ENCODE assay signal across 8 cellular contexts in the genomic region with DNA sequence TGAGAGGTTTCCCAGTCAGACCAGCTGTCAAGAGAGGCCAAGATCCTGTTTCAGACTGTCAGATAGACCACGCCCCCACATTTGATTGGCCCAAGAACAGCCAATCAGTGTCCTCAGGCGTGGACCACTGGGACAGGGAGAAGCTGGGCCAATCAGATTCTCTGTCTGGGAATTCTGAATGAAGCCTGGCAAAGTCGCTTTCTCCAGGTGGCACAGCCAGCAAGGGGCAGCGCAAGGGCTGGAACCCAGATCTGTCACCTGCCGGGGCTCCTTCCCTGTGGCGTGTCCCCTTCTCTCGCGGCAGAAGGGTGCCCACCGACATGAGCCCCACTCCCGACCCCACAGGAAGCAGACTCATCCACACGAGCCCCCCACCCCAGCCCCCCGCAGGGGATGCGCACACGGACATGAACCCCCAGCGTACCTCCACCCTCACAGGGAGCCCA. TPM values are rescaled to one million over a fixed set of nuclear protein-coding genes. Genes with fewer than 3 reads are reported as not detected.
DNase-seq lines count a peak whose midpoint lies in the region; ATAC-seq and TF ChIP-seq lines count a peak whose summit lies in the region.

No MANE protein-coding gene starts in this region.

- WGBS in thyroid gland, 2 donors, result 74 to 80% methylated on average over 8 to 11 of the region's 15 CpGs

- H3K36me3 ChIP-seq in thyroid gland, result no peaks in the 10 kb centered on the region

- H3K9me3 ChIP-seq in thyroid gland, result no peaks in the 10 kb centered on the region

- H3K4me1 ChIP-seq in thyroid gland, result peaks cover under 1 to 2% of the 10 kb centered on the region in 2 donors

- intact Hi-C loops in thyroid gland (cut with DNase I), result no loop called here

- TF ChIP-seq POLR2A in thyroid gland (IDR thresholded peaks at IDR 0.05), result no peak

- no peak overlapping the region for H3K27ac ChIP-seq in thyroid gland

- no peak for TF ChIP-seq CTCF in thyroid gland (IDR thresholded peaks at IDR 0.05)

- DNase-seq in DMS153 treated with DMSO at 0.1 percent for 48 hours (lab: John Stamatoyannopoulos, UW; ENCODE audit: unreplicated experiment), result peak; percentile 89
- DNase-seq in NAMALWA (ENCODE audit: low spot score), result peak; percentile 60
- DNase-seq in SW480 (ENCODE audit: low spot score), result peak; percentile 65
- peak; percentile 84 for DNase-seq in left kidney (ENCODE audit: low read depth, low spot score)
- DNase-seq in thyroid gland, result no peak
- no peak for DNase-seq in mucosa of gallbladder (ENCODE audit: low spot score)

- H3K27me3 ChIP-seq in thyroid gland, result no peaks in the 10 kb centered on the region

- no peak overlapping the region for H3K4me3 ChIP-seq in thyroid gland (replicated peaks in 1 of 3)

- no peak for ATAC-seq in HG03108 (IDR thresholded peaks at IDR 0.05; ENCODE audit: unreplicated experiment)
- no peak for ATAC-seq in HG03469 (IDR thresholded peaks at IDR 0.05; ENCODE audit: unreplicated experiment)

RNA-seq across cellular contexts. Expression of a gene that starts 6.3 kb away (rescaled TPM):
- total RNA-seq in thyroid gland (1 to 10 TPM in 3 of 4 donors, not detected in 1; 2.2 to 6.2 (median 3.3) TPM), mucosa of gallbladder (2.8 TPM)

Comparison
In these comparisons a context has a peak if more than half of its experiments do, and no peak if none do; other contexts are left out.
1. DNase-seq: peak in DMS153 treated with DMSO at 0.1 percent for 48 hours (single experiment), NAMALWA (single experiment), SW480 (single experiment) and left kidney (single experiment); none in thyroid gland (0 of 2) and mucosa of gallbladder (single experiment).